12 cellular contexts compared by ENCODE assay signal in the genomic region with DNA sequence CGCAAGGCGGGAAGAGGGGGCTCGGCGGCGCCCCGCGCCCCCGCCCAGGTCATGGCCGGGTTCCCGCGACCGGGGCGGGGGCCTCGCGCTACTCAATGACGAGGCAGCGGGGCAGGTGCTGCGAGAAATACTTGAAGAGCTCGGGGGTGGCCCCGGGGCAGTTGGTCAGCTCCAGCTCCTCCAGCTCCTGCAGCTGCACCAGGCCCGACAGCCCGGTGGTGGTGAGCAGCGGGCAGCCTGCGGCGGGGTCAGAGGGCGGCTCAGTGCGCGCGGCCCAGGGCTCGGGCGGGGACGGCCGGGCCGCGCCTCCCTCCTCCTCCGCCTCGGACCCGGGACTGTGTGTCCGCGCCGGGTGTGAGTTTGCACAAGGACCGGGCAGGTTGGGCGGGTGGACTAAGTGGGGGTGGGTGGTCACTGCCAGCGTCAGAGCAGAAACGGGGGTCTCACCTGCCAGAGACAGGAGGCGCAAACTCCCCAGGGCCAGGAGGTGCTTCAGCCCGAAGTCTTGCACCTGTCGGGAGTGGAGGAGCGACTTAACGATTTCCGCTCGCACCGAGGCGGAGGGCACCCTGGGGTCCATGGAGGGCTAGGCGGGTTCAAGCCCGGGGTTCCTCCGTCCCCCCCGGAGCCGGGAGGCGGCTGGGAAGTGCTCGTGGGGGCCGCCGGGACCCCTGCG. TPM values are rescaled to one million over a fixed set of nuclear protein-coding genes. Genes with fewer than 3 reads are reported as not detected.
DNase-seq lines count a peak whose midpoint lies in the region; TF ChIP-seq lines count a peak whose summit lies in the region.
"Had no signal": no experiment of that assay in that cellular context is flagged by ENCODE, and none has a peak within 500 bp of the region (broad histone marks: within the 10 kb centered on the region; RNA-seq: fewer than 3 reads in every experiment).

No MANE protein-coding gene starts in this region.

- TF ChIP-seq CTCF in colonic mucosa (IDR thresholded peaks at IDR 0.05) (no peak), neural progenitor cell (IDR thresholded peaks at IDR 0.05) (no peak)

- H3K9me3 Mint-ChIP-seq in neural progenitor cell, result no peaks in the 10 kb centered on the region

- peak overlapping the region; percentile 74 for H3K9ac ChIP-seq in Karpas-422 (ENCODE audit: low read length)
- no peak overlapping the region for H3K9ac ChIP-seq in colonic mucosa (ENCODE audit: low read depth in 2 of 2, low read length in 2 of 2)
- H3K9ac ChIP-seq in neural progenitor cell, result no peak overlapping the region

- H3K4me1 ChIP-seq in Karpas-422 (ENCODE audit: low read length) (peaks cover 26% of the 10 kb centered on the region), colonic mucosa (peaks cover 10% of the 10 kb centered on the region), neural progenitor cell (peaks cover 8% of the 10 kb centered on the region)

- peaks cover 32% of the 10 kb centered on the region for H3F3A ChIP-seq in neural progenitor cell (ENCODE audit: low read depth)

- no peaks in the 10 kb centered on the region for H3K9me3 ChIP-seq in Karpas-422 (ENCODE audit: low read length)
- no peaks in the 10 kb centered on the region for H3K9me3 ChIP-seq in colonic mucosa
- no peaks in the 10 kb centered on the region for H3K9me3 ChIP-seq in neural progenitor cell (ENCODE audit: low read depth)
- H3K9me3 ChIP-seq: left lung had no signal

- H3K9me2 ChIP-seq in Karpas-422 (replicated peaks; ENCODE audit: insufficient read depth, low read length), result no peaks in the 10 kb centered on the region; the same call in 1 of the 2 replicates

- H3K27ac ChIP-seq in Karpas-422 (ENCODE audit: low read length) (no peak overlapping the region), colonic mucosa (no peak overlapping the region), neural progenitor cell (no peak overlapping the region)
- H3K27ac ChIP-seq: left lung had no signal

- no peaks in the 10 kb centered on the region for H3K36me3 Mint-ChIP-seq in neural progenitor cell

- intact Hi-C loops in colonic mucosa (cut with DNase I), result no loop called here

- H4K20me1 ChIP-seq in Karpas-422 (ENCODE audit: insufficient read depth, low read depth, low read length) (no peaks in the 10 kb centered on the region), neural progenitor cell (ENCODE audit: low read depth) (peaks cover 18% of the 10 kb centered on the region)

- no peaks in the 10 kb centered on the region for H3K36me3 ChIP-seq in Karpas-422 (ENCODE audit: insufficient read depth, low read length)
- H3K36me3 ChIP-seq in colonic mucosa, result no peaks in the 10 kb centered on the region
- H3K36me3 ChIP-seq in neural progenitor cell, result no peaks in the 10 kb centered on the region
- H3K36me3 ChIP-seq: left lung had no signal

- H3K79me2 ChIP-seq in Karpas-422 (ENCODE audit: low read length) (peaks cover 6% of the 10 kb centered on the region; the same call in 1 of the 2 replicates), neural progenitor cell (ENCODE audit: low read depth) (peaks cover 2% of the 10 kb centered on the region)

- peak overlapping the region; percentile 67; the same call in 1 of the 2 replicates for H3K4me3 ChIP-seq in Karpas-422 (ENCODE audit: low read length)
- peak overlapping the region; percentile 27 for H3K4me3 ChIP-seq in colonic mucosa
- peak overlapping the region; percentile 44 for H3K4me3 ChIP-seq in neural progenitor cell

- H3K4me1 Mint-ChIP-seq in neural progenitor cell, result peaks cover 11% of the 10 kb centered on the region

- H3K27me3 Mint-ChIP-seq in neural progenitor cell (ENCODE audit: insufficient read depth, low read depth), result peaks cover 40% of the 10 kb centered on the region

- H3K27me3 ChIP-seq in Karpas-422 (ENCODE audit: low read length) (no peaks in the 10 kb centered on the region), colonic mucosa (peaks cover 23% of the 10 kb centered on the region), neural progenitor cell (peaks cover 89% of the 10 kb centered on the region)

- H3K27ac Mint-ChIP-seq in neural progenitor cell, result no peak overlapping the region

- DNase-seq in NCI-H1417 (lab: John Stamatoyannopoulos, UW) (peak in 2 of 3 experiments; percentile 55 to 59), NCI-H1417 treated with DMSO at 0.1 percent for 48 hours (lab: John Stamatoyannopoulos, UW) (no peak), Karpas-422 (no peak), colonic mucosa (no peak), neural progenitor cell (ENCODE audit: low spot score) (peak; percentile 69), H4 (ENCODE audit: low spot score) (no peak), NCI-H748 treated with DMSO at 0.1 percent for 48 hours (lab: John Stamatoyannopoulos, UW) (no peak), NCI-H2171 treated with DMSO at 0.1 percent for 48 hours (lab: John Stamatoyannopoulos, UW) (no peak)
- DNase-seq: 8988T, KBM-7, left lung, right cardiac atrium had no signal

- H3K4me2 ChIP-seq in Karpas-422 (ENCODE audit: low read depth, low read length, poor library complexity, severe bottlenecking), result peak overlapping the region; percentile 74
- H3K4me2 ChIP-seq in neural progenitor cell, result peak overlapping the region; percentile 76

- peak overlapping the region; percentile 70 for H3K4me3 Mint-ChIP-seq in neural progenitor cell

- H2AFZ ChIP-seq in Karpas-422 (ENCODE audit: low read length) (no peak overlapping the region), neural progenitor cell (replicated peaks) (no peak overlapping the region)

RNA-seq across cellular contexts. Expression of a gene that starts 4.1 kb away (rescaled TPM):
- 4.5 and 8.2 TPM in 2 replicates for total RNA-seq in Karpas-422 (2014; rRNA removed; shearing (Covaris generic); ENCODE audit: low replicate concordance)
- total RNA-seq in colonic mucosa, result 10 to 100 TPM in 1 of 2 donors, 1 to 10 TPM in 1; 8.5 to 18.8 TPM
- 3.5 and 12.5 TPM in 2 replicates for total RNA-seq in neural progenitor cell (ENCODE audit: low replicate concordance)
- 0.86 and 0.99 TPM in 2 replicates for total RNA-seq in H4 (2014; rRNA removed; shearing (Covaris generic))

RNA-seq across cellular contexts. Expression of a gene that starts 10.2 kb away (rescaled TPM):
- total RNA-seq in Karpas-422 (2014; rRNA removed; shearing (Covaris generic); ENCODE audit: low replicate concordance), result 27.6 and 28.1 TPM in 2 replicates
- total RNA-seq in colonic mucosa (10 to 100 TPM; 40.7 to 72.1 TPM), neural progenitor cell (ENCODE audit: low replicate concordance) (32.1 and 54.8 TPM in 2 replicates)
- total RNA-seq in H4 (2014; rRNA removed; shearing (Covaris generic)), result 11.3 and 18.1 TPM in 2 replicates

RNA-seq across cellular contexts. Expression of a gene that starts 11.3 kb away (rescaled TPM):
- 0.48 and 2.1 TPM in 2 replicates for total RNA-seq in Karpas-422 (2014; rRNA removed; shearing (Covaris generic); ENCODE audit: low replicate concordance)
- total RNA-seq in colonic mucosa, result 1 to 10 TPM; 2.0 to 2.2 TPM
- total RNA-seq in neural progenitor cell (ENCODE audit: low replicate concordance), result 0.13 and 0.65 TPM in 2 replicates
- total RNA-seq in H4 (2014; rRNA removed; shearing (Covaris generic)), result 1.0 and 2.2 TPM in 2 replicates

RNA-seq across cellular contexts. Expression of a gene that starts 14.1 kb away (rescaled TPM):
- 142 and 145 TPM in 2 replicates for total RNA-seq in Karpas-422 (2014; rRNA removed; shearing (Covaris generic); ENCODE audit: low replicate concordance)
- total RNA-seq in colonic mucosa, result 100 to 1,000 TPM in 1 of 2 donors, 10 to 100 TPM in 1; 96.7 to 159 TPM
- 27.0 and 79.5 TPM in 2 replicates for total RNA-seq in neural progenitor cell (ENCODE audit: low replicate concordance)
- 102 and 123 TPM in 2 replicates for total RNA-seq in H4 (2014; rRNA removed; shearing (Covaris generic))

RNA-seq across cellular contexts. Expression of a gene that starts 18.9 kb away (rescaled TPM):
- total RNA-seq in Karpas-422 (2014; rRNA removed; shearing (Covaris generic); ENCODE audit: low replicate concordance), result 3.6 and 15.2 TPM in 2 replicates
- total RNA-seq in colonic mucosa, result 1 to 10 TPM; 4.0 to 5.7 TPM
- 0.28 and 5.3 TPM in 2 replicates for total RNA-seq in neural progenitor cell (ENCODE audit: low replicate concordance)
- 0.31 and 3.8 TPM in 2 replicates for total RNA-seq in H4 (2014; rRNA removed; shearing (Covaris generic))

Comparison
In these comparisons a context has a peak if more than half of its experiments do, and no peak if none do; other contexts are left out.
1. DNase-seq: peak in NCI-H1417 (2 of 3) and neural progenitor cell (single experiment); none in NCI-H1417 treated with DMSO at 0.1 percent for 48 hours (single experiment), Karpas-422 (single experiment), colonic mucosa (single experiment), H4 (single experiment), NCI-H748 treated with DMSO at 0.1 percent for 48 hours (single experiment) and NCI-H2171 treated with DMSO at 0.1 percent for 48 hours (single experiment).
2. Peak in every context shown above with its lines, with median percentiles within 50 percentile points of each other: H3K4me3 ChIP-seq.